2 cellular contexts compared by ENCODE assay signal in the genomic region with DNA sequence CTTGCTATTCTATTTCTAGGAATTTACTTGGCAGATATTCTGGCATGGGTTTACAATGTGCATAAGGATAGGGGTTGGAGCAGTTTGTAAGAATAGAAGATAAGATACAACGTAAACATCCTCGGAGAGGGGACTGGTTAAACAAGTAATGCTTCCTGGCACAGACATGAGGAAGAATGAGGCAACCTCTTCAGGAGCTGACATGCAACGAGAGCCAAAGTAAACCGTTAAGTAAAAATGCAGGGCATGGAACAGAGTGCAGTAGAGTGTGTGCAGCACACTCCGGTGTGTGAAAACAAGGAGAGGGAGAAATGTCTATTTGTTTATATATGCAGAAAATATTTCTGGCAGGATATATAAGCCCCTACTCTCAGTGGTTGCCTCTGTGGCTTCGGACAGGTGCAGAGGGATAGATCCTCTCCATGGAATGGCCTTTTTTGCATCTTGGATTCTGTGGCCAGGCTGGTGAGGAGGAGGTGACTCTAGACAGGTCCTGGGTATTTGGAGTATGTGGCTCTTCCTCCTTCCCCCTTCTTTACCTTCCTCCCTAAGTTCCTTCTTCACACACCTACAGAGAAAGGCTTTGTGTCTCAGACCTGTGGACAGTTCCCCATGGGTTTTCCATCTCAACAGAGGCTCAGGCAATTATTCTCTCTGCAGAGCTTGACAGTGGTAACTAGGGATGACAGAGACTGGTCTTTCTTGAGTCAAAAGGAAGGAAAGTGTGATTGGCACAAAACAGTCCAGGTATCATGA.
TF ChIP-seq lines count a peak whose summit lies in the region.

No MANE protein-coding gene starts in this region.

TF ChIP-seq in IMR-90, 13 proteins besides CTCF, POLR2A, EP300 and RAD21:
- TF ChIP-seq MXI1 (IDR thresholded peaks at IDR 0.05; ENCODE audit: borderline replicate concordance, low read depth, low read length) (peak; percentile 63; the same call in 1 of the 2 replicates), CEBPB (IDR thresholded peaks at IDR 0.05; ENCODE audit: low read depth, low read length) (peak; percentile 93), NFE2L2 (IDR thresholded peaks at IDR 0.05; ENCODE audit: low read depth, low read length) (no peak), CHD1 (IDR thresholded peaks at IDR 0.05; ENCODE audit: low read depth, low read length) (no peak), RCOR1 (IDR thresholded peaks at IDR 0.05; ENCODE audit: insufficient replicate concordance, low read length) (no peak)

TF ChIP-seq in HepG2, 621 proteins besides CTCF, POLR2A, EP300 and RAD21:
- TF ChIP-seq CEBPG (CRISPR knock-in tag; IDR thresholded peaks at IDR 0.05), result peak; percentile 56
- TF ChIP-seq ELF3 (CRISPR knock-in tag; IDR thresholded peaks at IDR 0.05), result 0 out of 2 replicates have a peak, but pooled peaks have one; percentile 24
- no peak for TF ChIP-seq ZNF160 (CRISPR knock-in tag; IDR thresholded peaks at IDR 0.05)
TF ChIP-seq in HepG2: peak in this region for 2.
